In the genomic region with DNA sequence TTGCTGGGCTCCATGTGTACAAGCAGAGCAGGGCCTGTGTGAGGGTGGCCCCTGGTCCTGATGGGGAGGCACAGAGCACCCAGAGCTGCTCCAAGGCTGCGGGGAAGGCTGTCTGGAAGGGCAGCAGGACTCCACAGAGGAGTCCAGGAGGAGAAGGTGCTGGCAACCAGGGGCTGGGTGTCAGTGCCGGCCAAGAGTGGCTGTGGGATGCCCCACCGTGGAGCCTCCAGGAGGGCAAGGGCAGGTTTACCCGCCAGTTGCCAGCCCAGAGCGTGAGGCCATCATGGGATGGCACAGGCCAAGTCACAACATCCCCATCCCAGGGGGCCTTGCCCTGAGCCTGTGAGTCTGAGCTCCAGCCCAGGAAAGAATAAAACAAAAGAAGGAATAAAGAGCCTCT, we compare ENCODE assay signal across 34 cellular contexts.
"Had no signal": no experiment of that assay in that cellular context is flagged by ENCODE, and none has a peak within 500 bp of the region (broad histone marks: within the 10 kb centered on the region; RNA-seq: fewer than 3 reads in every experiment).

No MANE protein-coding gene starts in this region.

- H3K4me1 Mint-ChIP-seq: activated B cell treated with CpG ODN at 0.5 μM for 24 hours; activated naive CD8-positive, alpha-beta T cell treated with anti-CD3 and anti-CD28 coated beads, Interleukin-2, amount 10 ng/mL, durations not matched to agents 7 days and 5 days; activated T-helper 17 cell treated with anti-CD3 and anti-CD28 coated beads, Interleukin-2, amount 50 U/mL, for 72 hours; brain; T-helper 17 cell had no signal

- H3K27ac ChIP-seq: ascending aorta, breast epithelium, cardiac muscle cell, coronary artery, dorsolateral prefrontal cortex, esophagus muscularis mucosa, foreskin keratinocyte, gastrocnemius medialis, WERI-Rb-1 had no signal

- H3K4me3 Mint-ChIP-seq: activated B cell treated with CpG ODN at 0.5 μM for 24 hours; activated CD8-positive, alpha-beta T cell treated with anti-CD3 and anti-CD28 coated beads for 36 hours; activated naive CD8-positive, alpha-beta T cell treated with anti-CD3 and anti-CD28 coated beads, Interleukin-2, amount 10 ng/mL, durations not matched to agents 7 days and 5 days; activated T-cell treated with anti-CD3 and anti-CD28 coated beads, Interleukin-2, amount 50 U/mL, for 4 hours; activated T-helper 17 cell treated with anti-CD3 and anti-CD28 coated beads, Interleukin-2, amount 50 U/mL, for 72 hours; brain; dendritic cell treated with granulocyte-macrophage colony-stimulating factor and Interleukin-4, amounts not matched to agents 40 ng/mL and 50 ng/mL, for 4 days; effector memory CD8-positive, alpha-beta T cell; T-helper 17 cell; T-helper 2 cell treated with Interferon-gamma antibody and Interleukin-4, amounts not matched to agents 5 μg/mL and 100 μg/mL, for 36 hours had no signal

- H3K36me3 ChIP-seq: ascending aorta, breast epithelium, cardiac muscle cell, esophagus muscularis mucosa, gastrocnemius medialis, WERI-Rb-1 had no signal

- H3K27me3 Mint-ChIP-seq: brain; dendritic cell treated with granulocyte-macrophage colony-stimulating factor and Interleukin-4, amounts not matched to agents 40 ng/mL and 50 ng/mL, for 4 days had no signal

- H3K27me3 ChIP-seq: ascending aorta, breast epithelium, esophagus muscularis mucosa, foreskin keratinocyte, gastrocnemius medialis had no signal

- H3K4me3 ChIP-seq: ascending aorta, breast epithelium, cardiac muscle cell, coronary artery, dorsolateral prefrontal cortex, esophagus muscularis mucosa, gastrocnemius medialis had no signal

- H3K27ac Mint-ChIP-seq: activated B cell treated with CpG ODN at 0.5 μM for 24 hours; activated CD8-positive, alpha-beta T cell treated with anti-CD3 and anti-CD28 coated beads for 36 hours; activated naive CD4-positive, alpha-beta T cell treated with anti-CD3 and anti-CD28 coated beads, Interleukin-2, amount 50 U/mL, for 72 hours; activated naive CD8-positive, alpha-beta T cell treated with anti-CD3 and anti-CD28 coated beads, Interleukin-2, amount 10 ng/mL, durations not matched to agents 7 days and 5 days; activated T-helper 17 cell treated with anti-CD3 and anti-CD28 coated beads, Interleukin-2, amount 50 U/mL, for 72 hours; brain; dendritic cell treated with granulocyte-macrophage colony-stimulating factor and Interleukin-4, amounts not matched to agents 40 ng/mL and 50 ng/mL, for 4 days; effector memory CD8-positive, alpha-beta T cell; T-helper 17 cell; T-helper 2 cell treated with Interferon-gamma antibody and Interleukin-4, amounts not matched to agents 5 μg/mL and 100 μg/mL, for 36 hours had no signal

- ATAC-seq: activated CD4-positive, CD25-positive, alpha-beta regulatory T cell treated with anti-CD3 and anti-CD28 coated beads, Interleukin-2, amount 50 U/mL, for 24 hours; activated CD8-positive, alpha-beta T cell treated with anti-CD3 and anti-CD28 coated beads for 36 hours; activated naive CD4-positive, alpha-beta T cell treated with anti-CD3 and anti-CD28 coated beads, Interleukin-2, amount 50 U/mL, for 72 hours; activated T-cell treated with anti-CD3 and anti-CD28 coated beads, Interleukin-2, amount 50 U/mL, for 4 hours; activated T-helper 17 cell treated with anti-CD3 and anti-CD28 coated beads, Interleukin-2, amount 50 U/mL, for 72 hours; effector memory CD8-positive, alpha-beta T cell; foreskin keratinocyte; gastrocnemius medialis; T-helper 17 cell had no signal

- H3K9me3 Mint-ChIP-seq: activated B cell treated with CpG ODN at 0.5 μM for 24 hours; activated naive CD8-positive, alpha-beta T cell treated with anti-CD3 and anti-CD28 coated beads, Interleukin-2, amount 10 ng/mL, durations not matched to agents 7 days and 5 days; activated T-helper 17 cell treated with anti-CD3 and anti-CD28 coated beads, Interleukin-2, amount 50 U/mL, for 72 hours; dendritic cell treated with granulocyte-macrophage colony-stimulating factor and Interleukin-4, amounts not matched to agents 40 ng/mL and 50 ng/mL, for 4 days; T-helper 2 cell treated with Interferon-gamma antibody and Interleukin-4, amounts not matched to agents 5 μg/mL and 100 μg/mL, for 36 hours had no signal

- H3K4me1 ChIP-seq: ascending aorta, breast epithelium, esophagus muscularis mucosa, foreskin keratinocyte, gastrocnemius medialis had no signal

- H3K9me3 ChIP-seq: ascending aorta, breast epithelium, gastrocnemius medialis had no signal

- H3K36me3 Mint-ChIP-seq: activated naive CD4-positive, alpha-beta T cell treated with anti-CD3 and anti-CD28 coated beads, Interleukin-2, amount 50 U/mL, for 72 hours; activated naive CD8-positive, alpha-beta T cell treated with anti-CD3 and anti-CD28 coated beads, Interleukin-2, amount 10 ng/mL, durations not matched to agents 7 days and 5 days had no signal

- DNase-seq: activated B cell treated with CpG ODN at 0.5 μM for 24 hours; activated CD4-positive, alpha-beta T cell treated with anti-CD3 and anti-CD28 coated beads for 48 hours; activated CD4-positive, alpha-beta T cell treated with anti-CD3 and anti-CD28 coated beads, Interleukin-2, amount 50 U/mL, for 1 hour; activated CD4-positive, alpha-beta T cell treated with anti-CD3 and anti-CD28 coated beads, Interleukin-2, amount 50 U/mL, for 48 hours; activated CD8-positive, alpha-beta memory T cell treated with anti-CD3 and anti-CD28 coated beads for 24 hours; activated CD8-positive, alpha-beta T cell treated with anti-CD3 and anti-CD28 coated beads for 36 hours; activated effector memory CD4-positive, alpha-beta T cell treated with Interleukin-2 at 50 U/mL for 16 hours; activated gamma-delta T cell treated with Interleukin-2 at 50 U/mL for 16 hours; activated naive CD4-positive, alpha-beta T cell treated with Interleukin-2 at 50 U/mL for 16 hours; activated naive CD8-positive, alpha-beta T cell treated with anti-CD3 and anti-CD28 coated beads, Interleukin-2, amount 10 ng/mL, durations not matched to agents 7 days and 5 days; activated T-cell treated with anti-CD3 and anti-CD28 coated beads, Interleukin-2, amount 50 U/mL, for 4 hours; central memory CD4-positive, alpha-beta T cell; dorsolateral prefrontal cortex; effector CD4-positive, alpha-beta T cell; effector memory CD8-positive, alpha-beta T cell; erythroblast; foreskin keratinocyte; gastrocnemius medialis; glutamatergic neuron; T-helper 1 cell; T-helper 17 cell; T1000; WERI-Rb-1 had no signal
